ENCODE assay signal across 8 cellular contexts in the genomic region with DNA sequence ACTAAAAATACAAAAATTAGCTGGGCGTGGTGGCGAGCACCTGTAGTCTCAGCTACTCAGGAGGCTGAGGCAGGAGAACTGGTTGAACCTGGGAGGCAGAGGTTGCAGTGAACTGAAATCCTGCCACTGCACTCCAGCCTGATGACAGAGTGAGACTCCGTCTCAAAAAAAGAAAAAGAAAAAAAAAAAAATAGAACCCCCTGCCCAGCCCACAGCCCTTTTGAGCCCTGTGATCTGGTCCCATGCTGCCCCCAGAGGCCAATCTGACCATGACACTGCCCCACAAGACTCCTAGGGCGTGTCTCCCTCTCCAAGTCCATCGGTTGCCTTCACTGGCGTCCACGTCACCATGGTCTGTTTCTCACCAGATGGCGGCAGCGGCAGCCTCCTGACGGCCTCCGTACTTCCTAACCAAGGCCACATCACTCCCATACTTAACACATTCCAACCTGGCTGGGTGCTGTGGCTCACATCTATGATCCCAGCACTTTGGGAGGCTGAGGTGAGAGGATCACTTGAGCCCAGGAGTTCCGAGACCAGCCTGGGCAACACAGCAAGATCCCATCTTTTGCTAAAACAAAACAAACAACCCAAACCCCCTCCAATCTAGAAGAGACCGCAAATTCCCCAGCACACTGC. TPM values are rescaled to one million over a fixed set of nuclear protein-coding genes. Genes with fewer than 3 reads are reported as not detected.
A peak's percentile ranks its signal among the peaks of the same experiment; 100 is the strongest.
DNase-seq lines count a peak whose midpoint lies in the region; ATAC-seq and TF ChIP-seq lines count a peak whose summit lies in the region.

No MANE protein-coding gene starts in this region.

- no peak for ATAC-seq in sciatic nerve
- no peak for ATAC-seq in GM19395 (IDR thresholded peaks at IDR 0.05; ENCODE audit: unreplicated experiment)

- H3K9me3 Mint-ChIP-seq in endodermal cell (no peaks in the 10 kb centered on the region), nephron progenitor cell (no peaks in the 10 kb centered on the region)

- no peaks in the 10 kb centered on the region for H3K4me1 ChIP-seq in endodermal cell (ENCODE audit: control insufficient read depth, insufficient read depth, low read length)

- no peaks in the 10 kb centered on the region for H3K9me3 ChIP-seq in endodermal cell (ENCODE audit: control insufficient read depth, low read length)

- H3K4me3 ChIP-seq in AG10803 (ENCODE audit: low read length) (no peak overlapping the region), endodermal cell (ENCODE audit: low read length) (no peak overlapping the region)

- intact Hi-C loops in sciatic nerve (cut with DNase I), result no loop called here

- H3K27me3 Mint-ChIP-seq in endodermal cell (ENCODE audit: insufficient read depth) (no peaks in the 10 kb centered on the region), nephron progenitor cell (ENCODE audit: low read depth, poor library complexity) (peaks cover 6% of the 10 kb centered on the region)

- peaks cover 6% of the 10 kb centered on the region for H3K4me1 Mint-ChIP-seq in endodermal cell
- H3K4me1 Mint-ChIP-seq in nephron progenitor cell, result peaks cover 17% of the 10 kb centered on the region

- TF ChIP-seq CTCF in AG10803 (conservative IDR thresholded peaks at IDR 0.05; ENCODE audit: low read length), result peak; percentile 65
- peak; percentile 72 for TF ChIP-seq CTCF in GM12872 (IDR thresholded peaks at IDR 0.05; ENCODE audit: insufficient read depth, low read depth, low read length)
- TF ChIP-seq CTCF in endodermal cell (conservative IDR thresholded peaks at IDR 0.05), result peak; percentile 82
- TF ChIP-seq CTCF in nephron progenitor cell (IDR thresholded peaks at IDR 0.05), result peak; percentile 55

- peak; percentile 82 for DNase-seq in AG10803 (ENCODE audit: low read depth)
- peak; percentile 76 for DNase-seq in RKO (ENCODE audit: low spot score)
- peak; percentile 94 for DNase-seq in endodermal cell
- peak; percentile 71 for DNase-seq in nephron progenitor cell
- no peak for DNase-seq in sciatic nerve (ENCODE audit: low spot score)
- DNase-seq in NCI-H2107 (lab: John Stamatoyannopoulos, UW), result no peak

- H3K27ac Mint-ChIP-seq in endodermal cell (peak overlapping the region; percentile 46), nephron progenitor cell (peak overlapping the region; percentile 25)

- H3K9ac ChIP-seq in endodermal cell (ENCODE audit: extremely low read depth, low read length, poor library complexity, severe bottlenecking), result no peak overlapping the region

- no peak overlapping the region for H3K27ac ChIP-seq in endodermal cell (ENCODE audit: low read depth, low read length)

- H3K36me3 Mint-ChIP-seq in endodermal cell (ENCODE audit: low read depth), result peaks cover 48% of the 10 kb centered on the region
- H3K36me3 Mint-ChIP-seq in nephron progenitor cell (ENCODE audit: low read depth), result peaks cover 21% of the 10 kb centered on the region

- 73 to 82% methylated on average over 10 to 13 of the region's 13 CpGs for WGBS in endodermal cell (ENCODE audit: insufficient coverage in 1 of 2, insufficient read length in 1 of 2), 2 experiments

- H3K27me3 ChIP-seq in endodermal cell (ENCODE audit: control insufficient read depth, insufficient read depth, low read length, poor library complexity, severe bottlenecking), result no peaks in the 10 kb centered on the region

- H3K36me3 ChIP-seq in endodermal cell (ENCODE audit: control insufficient read depth, insufficient read depth, low read length), result peaks cover 43% of the 10 kb centered on the region

- H3K4me3 Mint-ChIP-seq in endodermal cell, result no peak overlapping the region
- H3K4me3 Mint-ChIP-seq in nephron progenitor cell, result no peak overlapping the region

RNA-seq across cellular contexts. Expression of a gene that starts 18.0 kb away (rescaled TPM):
- total RNA-seq in endodermal cell, result 10 to 100 TPM; 23.0 to 34.4 TPM
- 25.5 TPM for polyA plus RNA-seq in endodermal cell (2013, experiment 1 of 2)
- 16.4 TPM for polyA plus RNA-seq in endodermal cell (2013, experiment 2 of 2)
- total RNA-seq in sciatic nerve, result 7.5 TPM

RNA-seq across cellular contexts. Expression of a gene that starts 18.1 kb away (rescaled TPM):
- total RNA-seq in endodermal cell (10 to 100 TPM; 62.2 to 67.2 TPM), sciatic nerve (47.4 TPM)
- 55.9 TPM for polyA plus RNA-seq in endodermal cell (2013, experiment 1 of 2)
- 66.2 TPM for polyA plus RNA-seq in endodermal cell (2013, experiment 2 of 2)

RNA-seq across cellular contexts. Expression of a gene that starts 18.2 kb away (rescaled TPM):
- total RNA-seq in endodermal cell, result 10 to 100 TPM in 1 of 2 donors, 1 to 10 TPM in 1; 8.9 to 11.1 TPM
- polyA plus RNA-seq in endodermal cell (2013, experiment 1 of 2), result 4.6 TPM
- 4.4 TPM for polyA plus RNA-seq in endodermal cell (2013, experiment 2 of 2)
- 10.5 TPM for total RNA-seq in sciatic nerve

RNA-seq across cellular contexts. Expression of a gene that starts 33.8 kb away (rescaled TPM):
- 1 to 10 TPM; 6.1 to 9.1 TPM for total RNA-seq in endodermal cell
- polyA plus RNA-seq in endodermal cell (2013, experiment 1 of 2), result 12.5 TPM
- 10.6 TPM for polyA plus RNA-seq in endodermal cell (2013, experiment 2 of 2)
- total RNA-seq in sciatic nerve, result 4.5 TPM

RNA-seq across cellular contexts. Expression of a gene that starts 37.1 kb away (rescaled TPM):
- 100 to 1,000 TPM in 1 of 2 donors, 10 to 100 TPM in 1; 76.9 to 109 TPM for total RNA-seq in endodermal cell
- 10.1 TPM for polyA plus RNA-seq in endodermal cell (2013, experiment 1 of 2)
- 10.6 TPM for polyA plus RNA-seq in endodermal cell (2013, experiment 2 of 2)
- total RNA-seq in sciatic nerve, result 10.7 TPM

Comparison
In these comparisons a context has a peak if more than half of its experiments do, and no peak if none do; other contexts are left out.
1. DNase-seq: peak in AG10803 (single experiment), RKO (single experiment), endodermal cell (single experiment) and nephron progenitor cell (single experiment); none in sciatic nerve (single experiment) and NCI-H2107 (single experiment).
2. Peak in every context shown above with its lines, with median percentiles within 50 percentile points of each other: CTCF ChIP-seq.